1 cellular context compared by ENCODE assay signal in the genomic region with DNA sequence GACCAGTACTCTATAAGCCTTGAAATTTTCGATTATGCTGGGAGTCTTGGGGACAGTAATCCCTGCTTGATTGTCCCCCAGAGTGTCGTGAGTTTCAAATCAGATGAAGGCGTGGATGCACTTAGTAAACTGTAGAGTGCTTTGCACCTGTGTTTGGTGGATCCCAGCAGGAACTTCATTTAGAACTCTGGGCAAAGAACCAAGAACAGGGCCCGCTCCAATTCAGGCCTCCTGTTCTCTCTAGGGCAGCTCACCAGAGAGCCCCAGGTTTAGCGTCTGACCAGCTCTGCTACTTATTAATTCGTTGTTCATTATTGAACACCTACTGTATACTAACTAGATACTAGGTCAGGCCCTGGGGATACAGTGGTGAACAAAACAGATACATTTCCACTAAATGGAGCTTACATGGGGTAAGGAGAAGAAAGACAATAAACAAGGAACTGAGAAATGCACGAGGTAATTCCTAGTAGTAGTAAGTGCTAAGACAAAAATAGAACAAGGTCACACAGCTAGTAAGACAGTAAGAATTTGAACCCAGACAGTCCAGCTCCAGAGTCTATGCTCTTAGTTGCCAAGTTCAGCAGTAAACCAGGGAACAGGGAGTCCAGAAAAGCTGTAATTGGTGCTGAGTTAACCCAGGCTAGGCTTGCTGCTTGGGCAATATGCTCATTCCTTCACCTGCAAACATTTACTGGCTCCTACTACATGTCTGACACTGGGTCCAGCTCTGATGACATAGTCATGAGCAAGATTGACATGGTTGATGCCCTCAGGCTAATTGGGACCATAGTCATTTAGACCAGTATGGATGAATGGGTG.
TF ChIP-seq lines count a peak whose summit lies in the region.

No MANE protein-coding gene starts in this region.

TF ChIP-seq in endothelial cell of umbilical vein, 7 proteins besides CTCF, POLR2A, EP300 and RAD21:
- no peak for TF ChIP-seq MYC (IDR thresholded peaks at IDR 0.05; ENCODE audit: low read depth, low read length)
- no peak for TF ChIP-seq FOS (IDR thresholded peaks at IDR 0.05; ENCODE audit: borderline replicate concordance, insufficient read depth, low read length)
- no peak for TF ChIP-seq GATA2 (IDR thresholded peaks at IDR 0.05; ENCODE audit: insufficient read depth, insufficient read length, low read depth, low read length)
- TF ChIP-seq, protein P1, sequence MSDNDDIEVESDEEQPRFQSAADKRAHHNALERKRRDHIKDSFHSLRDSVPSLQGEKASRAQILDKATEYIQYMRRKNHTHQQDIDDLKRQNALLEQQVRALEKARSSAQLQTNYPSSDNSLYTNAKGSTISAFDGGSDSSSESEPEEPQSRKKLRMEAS (IDR thresholded peaks at IDR 0.05; ENCODE audit: insufficient read depth, insufficient read length), result no peak
- TF ChIP-seq POLR2AphosphoS5 (IDR thresholded peaks at IDR 0.05; ENCODE audit: insufficient read depth, low read depth, low read length), result no peak
